Comparison of ENCODE assay signal across 24 cellular contexts in genomic region chrX:23103546-23103945, GRCh38.
"Had no signal": no experiment of that assay in that cellular context is flagged by ENCODE, and none has a peak within 500 bp of the region (broad histone marks: within the 10 kb centered on the region; RNA-seq: fewer than 3 reads in every experiment).

No MANE protein-coding gene starts in this region.

- H3K4me3 Mint-ChIP-seq: naive thymus-derived CD4-positive, alpha-beta T cell; nephron progenitor cell; stimulated activated naive B cell treated with anti-CD40 and anti-IgM and Interleukin-4, amounts not matched to agents 10 μg/mL and 1 μg/mL and 100 μg/mL, for 72 hours; stimulated activated naive CD8-positive, alpha-beta T cell treated with anti-CD3 and anti-CD28 coated beads, Interleukin-15, amount 100 ng/mL, for 72 hours had no signal

- H3K4me1 Mint-ChIP-seq: nephron progenitor cell; stimulated activated naive B cell treated with anti-CD40 and anti-IgM and Interleukin-4, amounts not matched to agents 10 μg/mL and 1 μg/mL and 100 μg/mL, for 72 hours; stimulated activated naive CD8-positive, alpha-beta T cell treated with anti-CD3 and anti-CD28 coated beads, Interleukin-15, amount 100 ng/mL, for 72 hours had no signal

- ATAC-seq: esophagus mucosa; heart right ventricle; left colon; left ventricle myocardium superior; naive thymus-derived CD4-positive, alpha-beta T cell; stimulated activated naive B cell treated with anti-CD40 and anti-IgM and Interleukin-4, amounts not matched to agents 10 μg/mL and 1 μg/mL and 100 μg/mL, for 72 hours; stimulated activated naive CD8-positive, alpha-beta T cell treated with anti-CD3 and anti-CD28 coated beads, Interleukin-15, amount 100 ng/mL, for 72 hours; upper lobe of right lung had no signal

- H3K27me3 ChIP-seq: heart right ventricle, neutrophil, right atrium auricular region, sigmoid colon, testis, tibial nerve, upper lobe of right lung, vagina had no signal

- H3K36me3 ChIP-seq: heart right ventricle, neutrophil, right atrium auricular region, sigmoid colon, tibial nerve, upper lobe of right lung, vagina had no signal

- H3K4me3 ChIP-seq: coronary artery, heart right ventricle, lung, right atrium auricular region, sigmoid colon, skin epidermis, testis, tibial nerve, upper lobe of right lung, vagina had no signal

- H3K36me3 Mint-ChIP-seq: naive thymus-derived CD4-positive, alpha-beta T cell; stimulated activated naive B cell treated with anti-CD40 and anti-IgM and Interleukin-4, amounts not matched to agents 10 μg/mL and 1 μg/mL and 100 μg/mL, for 72 hours had no signal

- H3K9me3 ChIP-seq: neutrophil, sigmoid colon, testis, tibial nerve, upper lobe of right lung had no signal

- H3K27ac Mint-ChIP-seq: naive thymus-derived CD4-positive, alpha-beta T cell; nephron progenitor cell; stimulated activated naive B cell treated with anti-CD40 and anti-IgM and Interleukin-4, amounts not matched to agents 10 μg/mL and 1 μg/mL and 100 μg/mL, for 72 hours had no signal

- DNase-seq: effector CD4-positive, alpha-beta T cell; heart right ventricle; hypothalamus; left colon; left ventricle myocardium superior; naive thymus-derived CD4-positive, alpha-beta T cell; nephron progenitor cell; posterior cingulate gyrus; sigmoid colon; stimulated activated CD4-positive, alpha-beta T cell treated with anti-CD3 and anti-CD28 coated beads, Interleukin-2, amount 100 ng/mL, for 24 hours; stimulated activated CD4-positive, alpha-beta T cell treated with anti-CD3 and anti-CD28 coated beads, Interleukin-4, amount 100 ng/mL, for 4 hours; stimulated activated naive B cell treated with anti-CD40 and anti-IgM and Interleukin-4, amounts not matched to agents 10 μg/mL and 1 μg/mL and 100 μg/mL, for 72 hours; stimulated activated naive CD8-positive, alpha-beta T cell treated with anti-CD3 and anti-CD28 coated beads, Interleukin-15, amount 100 ng/mL, for 72 hours; testis; upper lobe of right lung had no signal

- FAIRE-seq: frontal cortex had no signal

- H3K4me1 ChIP-seq: heart right ventricle, right atrium auricular region, sigmoid colon, testis, tibial nerve, upper lobe of right lung, vagina had no signal

- H3K27me3 Mint-ChIP-seq: naive thymus-derived CD4-positive, alpha-beta T cell; stimulated activated naive B cell treated with anti-CD40 and anti-IgM and Interleukin-4, amounts not matched to agents 10 μg/mL and 1 μg/mL and 100 μg/mL, for 72 hours; stimulated activated naive CD8-positive, alpha-beta T cell treated with anti-CD3 and anti-CD28 coated beads, Interleukin-15, amount 100 ng/mL, for 72 hours had no signal

- H3K27ac ChIP-seq: coronary artery, heart right ventricle, neutrophil, right atrium auricular region, sigmoid colon, skin epidermis, testis, tibial nerve, upper lobe of right lung, vagina had no signal

- H3K9me3 Mint-ChIP-seq: stimulated activated naive CD8-positive, alpha-beta T cell treated with anti-CD3 and anti-CD28 coated beads, Interleukin-15, amount 100 ng/mL, for 72 hours had no signal
